Comparison of ENCODE assay signal across 8 cellular contexts in genomic region chr6:139371421-139372253, GRCh38. TPM values are rescaled to one million over a fixed set of nuclear protein-coding genes. Genes with fewer than 3 reads are reported as not detected.
DNase-seq lines count a peak whose midpoint lies in the region; ATAC-seq, FAIRE-seq and TF ChIP-seq lines count a peak whose summit lies in the region.

No MANE protein-coding gene starts in this region.

- H3K4me1 ChIP-seq in GM12878 (ENCODE audit: control insufficient read depth, insufficient read depth, low read length) = 0 out of 2 replicates have a peak, but pooled peaks cover 2% of the 10 kb centered on the region

- no peak overlapping the region for H3K9ac ChIP-seq in GM12878 (ENCODE audit: control insufficient read depth, insufficient read depth, low read length)

- H3K4me2 ChIP-seq in GM12878 (ENCODE audit: control insufficient read depth, insufficient read depth) = peak overlapping the region; percentile 51

- no peak overlapping the region for H2AFZ ChIP-seq in GM12878 (ENCODE audit: control insufficient read depth, low read depth, low read length)

- H3K27ac Mint-ChIP-seq in stimulated activated naive CD8-positive, alpha-beta T cell treated with anti-CD3 and anti-CD28 coated beads, Interleukin-15, Interleukin-2, amounts not matched to agents 100 ng/mL and 50 ng/mL, for 24 hours = peak overlapping the region; percentile 70
- H3K27ac Mint-ChIP-seq in mesothelial cell of epicardium = peak overlapping the region; percentile 78

- TF ChIP-seq CTCF in GM12878 (IDR thresholded peaks at IDR 0.05 in 2 of 3, conservative IDR thresholded peaks at IDR 0.05 in 1 of 3; ENCODE audit: control insufficient read depth in 2 of 3, extremely low read depth in 1 of 3, insufficient read depth in 1 of 3, low read depth in 3 of 3, low read length in 3 of 3) (no peak), mesothelial cell of epicardium (IDR thresholded peaks at IDR 0.05; ENCODE audit: unreplicated experiment) (no peak)

- RAD21 ChIA-PET in GM12878 (lab: Charles Lee; ENCODE audit: unreplicated experiment) = interaction anchor here (1.2 to 7.4 kb wide), 6 partner anchors 117 to 1170 kb away, joined by 3 to 107 read pairs (median 10); no protein-coding TSS in a partner anchor

- no peak for ATAC-seq in stimulated activated naive CD8-positive, alpha-beta T cell treated with anti-CD3 and anti-CD28 coated beads, Interleukin-15, Interleukin-2, amounts not matched to agents 100 U/mL and 50 U/mL, for 24 hours
- ATAC-seq in GM12878 (no peak), HG03520 (IDR thresholded peaks at IDR 0.05; ENCODE audit: unreplicated experiment) (no peak), GM19467 (IDR thresholded peaks at IDR 0.05; ENCODE audit: unreplicated experiment) (no peak), HG02973 (IDR thresholded peaks at IDR 0.05; ENCODE audit: unreplicated experiment) (no peak)

- POLR2A ChIA-PET in GM12878 (lab: Charles Lee) = no interaction called here

- CTCF ChIA-PET in GM12878 (lab: Yijun Ruan, JAX) = interaction anchor here (0.6 to 6.9 kb wide), 16 partner anchors 10 to 1100 kb away, joined by 3 to 100 read pairs (median 4); no protein-coding TSS in a partner anchor

- H4K20me1 ChIP-seq in GM12878 (ENCODE audit: control insufficient read depth, insufficient read depth) = no peaks in the 10 kb centered on the region

- DNase-seq in stimulated activated naive CD8-positive, alpha-beta T cell treated with anti-CD3 and anti-CD28 coated beads, Interleukin-15, Interleukin-2, amounts not matched to agents 100 U/mL and 50 U/mL, for 24 hours = no peak
- DNase-seq in GM12878 (ENCODE audit: low read depth, low spot score) (no peak), mesothelial cell of epicardium (ENCODE audit: low spot score in 2 of 2, unreplicated experiment in 2 of 2) (no peak), MV-4-11 (lab: John Stamatoyannopoulos, UW) (no peak)

- peak overlapping the region; percentile 93; the same call in 1 of the 2 replicates for H3K4me3 ChIP-seq in GM12878

- no peak for TF ChIP-seq POLR2A in GM12878 (IDR thresholded peaks at IDR 0.05; ENCODE audit: low read depth, low read length)

- 95% methylated on average over 3 of the region's 3 CpGs for WGBS in GM12878 (ENCODE audit: insufficient coverage, insufficient replicate concordance, low lambda C conversion rate, missing lambda C conversion rate)

- H3K4me3 Mint-ChIP-seq in stimulated activated naive CD8-positive, alpha-beta T cell treated with anti-CD3 and anti-CD28 coated beads, Interleukin-15, Interleukin-2, amounts not matched to agents 100 ng/mL and 50 ng/mL, for 24 hours = peak overlapping the region; percentile 99
- peak overlapping the region; percentile 98 for H3K4me3 Mint-ChIP-seq in mesothelial cell of epicardium

- BruUV-seq in GM12878 (replicated peaks; lab: Mats Ljungman, UMichigan) = no TSS peak

- H3K36me3 Mint-ChIP-seq in stimulated activated naive CD8-positive, alpha-beta T cell treated with anti-CD3 and anti-CD28 coated beads, Interleukin-15, Interleukin-2, amounts not matched to agents 100 ng/mL and 50 ng/mL, for 24 hours (ENCODE audit: low read depth) = peaks cover 20% of the 10 kb centered on the region
- H3K36me3 Mint-ChIP-seq in mesothelial cell of epicardium = peaks cover 6% of the 10 kb centered on the region

- TF ChIP-seq RAD21 in GM12878 (IDR thresholded peaks at IDR 0.05; ENCODE audit: insufficient read depth, low read depth, low read length) = no peak

- in situ Hi-C loops in GM12878 (cut with MboI) = loop anchor here (5.0 kb wide), 1 partner anchor 556 kb away; no protein-coding TSS in a partner anchor

- H3K79me2 ChIP-seq in GM12878 (ENCODE audit: control insufficient read depth, insufficient read depth, low read length) = peaks cover 22% of the 10 kb centered on the region

- H3K9me3 Mint-ChIP-seq in stimulated activated naive CD8-positive, alpha-beta T cell treated with anti-CD3 and anti-CD28 coated beads, Interleukin-15, Interleukin-2, amounts not matched to agents 100 ng/mL and 50 ng/mL, for 24 hours = no peaks in the 10 kb centered on the region
- no peaks in the 10 kb centered on the region for H3K9me3 Mint-ChIP-seq in mesothelial cell of epicardium

- no peak for FAIRE-seq in GM12878 (lab: Jason Lieb, UNC)

- no peak overlapping the region for H3K27ac ChIP-seq in GM12878 (ENCODE audit: control insufficient read depth, insufficient read depth)

- intact Hi-C loops in GM12878 (cut with micrococcal nuclease; ENCODE audit: unreplicated experiment) = loop anchor here (2.0 to 10.0 kb wide), 6 partner anchors 313 to 1171 kb away; no protein-coding TSS in a partner anchor

- SMC1A ChIA-PET in GM12878 (lab: Charles Lee; ENCODE audit: uncharacterized antibody, unreplicated experiment) = interaction anchor here (0.6 to 6.3 kb wide), 18 partner anchors 28 to 1188 kb away, joined by 3 to 90 read pairs (median 5); no protein-coding TSS in a partner anchor

- H3K36me3 ChIP-seq in GM12878 (ENCODE audit: control insufficient read depth in 2 of 2, insufficient read depth in 2 of 2, low read length in 1 of 2) = no peaks in the 10 kb centered on the region

- H3K4me1 Mint-ChIP-seq in stimulated activated naive CD8-positive, alpha-beta T cell treated with anti-CD3 and anti-CD28 coated beads, Interleukin-15, Interleukin-2, amounts not matched to agents 100 ng/mL and 50 ng/mL, for 24 hours (ENCODE audit: low read depth) = peaks cover 56% of the 10 kb centered on the region
- peaks cover 61% of the 10 kb centered on the region for H3K4me1 Mint-ChIP-seq in mesothelial cell of epicardium

- no peaks in the 10 kb centered on the region for H3K27me3 Mint-ChIP-seq in stimulated activated naive CD8-positive, alpha-beta T cell treated with anti-CD3 and anti-CD28 coated beads, Interleukin-15, Interleukin-2, amounts not matched to agents 100 ng/mL and 50 ng/mL, for 24 hours
- no peaks in the 10 kb centered on the region for H3K27me3 Mint-ChIP-seq in mesothelial cell of epicardium (ENCODE audit: low read depth)

- no peak for TF ChIP-seq EP300 in GM12878 (IDR thresholded peaks at IDR 0.05; ENCODE audit: borderline replicate concordance in 1 of 2, control insufficient read depth in 1 of 2, low read depth in 2 of 2, low read length in 2 of 2)

- H3K27me3 ChIP-seq in GM12878 (replicated peaks in 1 of 2; ENCODE audit: control insufficient read depth in 2 of 2, insufficient read depth in 2 of 2, low read length in 1 of 2) = no peaks in the 10 kb centered on the region

- no peaks in the 10 kb centered on the region for H3K9me3 ChIP-seq in GM12878 (replicated peaks; ENCODE audit: control insufficient read depth, insufficient read depth, low read length)

TF ChIP-seq in GM12878, 131 proteins besides CTCF, POLR2A, EP300 and RAD21:
- TF ChIP-seq CREM (IDR thresholded peaks at IDR 0.05; ENCODE audit: low read depth) (no peak), RELA (IDR thresholded peaks at IDR 0.05; ENCODE audit: borderline replicate concordance, partially characterized antibody) (no peak), ZZZ3 (IDR thresholded peaks at IDR 0.05; ENCODE audit: control insufficient read depth, insufficient read length, low read depth) (no peak), NFIC (IDR thresholded peaks at IDR 0.05; ENCODE audit: low read depth, low read length) (no peak), HCFC1 (IDR thresholded peaks at IDR 0.05; ENCODE audit: low read length) (no peak), EZH2 (IDR thresholded peaks at IDR 0.05; ENCODE audit: borderline replicate concordance, control insufficient read depth, low read depth, low read length) (no peak), TCF7 (IDR thresholded peaks at IDR 0.05; ENCODE audit: borderline replicate concordance) (no peak), EGR1 (IDR thresholded peaks at IDR 0.05; ENCODE audit: borderline replicate concordance in 1 of 2, low read depth in 2 of 2, low read length in 2 of 2) (no peak), ZBED1 (IDR thresholded peaks at IDR 0.05; ENCODE audit: borderline replicate concordance) (0 out of 2 replicates have a peak, but pooled peaks have one; percentile 3)

RNA-seq across cellular contexts. Expression of gene CITED2, which starts 2.8 kb away (rescaled TPM):
- 14.1 and 15.5 TPM in 2 replicates for total RNA-seq in GM12878 (2013; cell fraction: nucleolus; rRNA removed)
- total RNA-seq in GM12878 (2014; rRNA removed) (11.5 and 13.7 TPM in 2 replicates), GM12878 (2014; rRNA removed; fragmentation: Illumina TruSeq; extraction: Trizol) (3.0 and 3.3 TPM in 2 replicates), GM12878 (2021) (18.0 and 20.0 TPM in 2 replicates), mesothelial cell of epicardium (85.0 to 92.9 TPM (median 91.1 TPM) in 3 replicates)
- 2.8 TPM for polyA plus RNA-seq in GM12878 (2011; ENCODE audit: low read depth)
- polyA plus RNA-seq in GM12878 (2011; rRNA removed) (8.1 and 9.8 TPM in 2 replicates), GM12878 (2014; fragmentation: Illumina TruSeq; extraction: Trizol) (8.9 and 9.9 TPM in 2 replicates), GM12878 (2014; fragmentation: Nextera tagmentation; extraction: Ambion mirVana) (under 1 TPM; 0.08 to 0.49 TPM), GM12878 (2014; rRNA removed) (8.5 and 11.2 TPM in 2 replicates), GM12878 (2016; fragmentation: Nextera tagmentation; extraction: Ambion mirVana) (1 to 10 TPM; 3.1 to 6.0 TPM)
- polyA plus RNA-seq in GM12878 (2011; cell fraction: cytosol; rRNA removed) = 4.7 and 7.7 TPM in 2 replicates
- 11.2 and 14.7 TPM in 2 replicates for polyA plus RNA-seq in GM12878 (2011; cell fraction: nucleus; rRNA removed)
- polyA plus RNA-seq in GM12878 (2012) = 6.4 and 7.1 TPM in 2 replicates
- polyA minus RNA-seq in GM12878 (2011; rRNA and poly(A)+ RNA removed) = 2.9 and 4.4 TPM in 2 replicates
- 6.4 and 9.0 TPM in 2 replicates for polyA minus RNA-seq in GM12878 (2011; cell fraction: cytosol; rRNA and poly(A)+ RNA removed)
- polyA minus RNA-seq in GM12878 (2011; cell fraction: nucleus; rRNA and poly(A)+ RNA removed) = 10.4 and 20.6 TPM in 2 replicates
